ENCODE assay signal across 33 cellular contexts in genomic region chr12:13798162-13798561, GRCh38.
"Had no signal": no experiment of that assay in that cellular context is flagged by ENCODE, and none has a peak within 500 bp of the region (broad histone marks: within the 10 kb centered on the region; RNA-seq: fewer than 3 reads in every experiment).

No MANE protein-coding gene starts in this region.

- H3K4me1 Mint-ChIP-seq: activated CD8-positive, alpha-beta memory T cell treated with anti-CD3 and anti-CD28 coated beads, Interleukin-2, amount 10 ng/mL, durations not matched to agents 7 days and 5 days; activated naive CD4-positive, alpha-beta T cell treated with anti-CD3 and anti-CD28 coated beads, Interleukin-2, amount 50 U/mL, for 24 hours; activated naive CD8-positive, alpha-beta T cell treated with anti-CD3 and anti-CD28 coated beads for 36 hours; activated naive CD8-positive, alpha-beta T cell treated with anti-CD3 and anti-CD28 coated beads, Interleukin-2, amount 50 U/mL, for 24 hours had no signal

- H3K36me3 Mint-ChIP-seq: activated CD4-positive, alpha-beta memory T cell treated with anti-CD3 and anti-CD28 coated beads for 36 hours; activated CD8-positive, alpha-beta memory T cell treated with anti-CD3 and anti-CD28 coated beads, Interleukin-2, amount 10 ng/mL, durations not matched to agents 7 days and 5 days; activated naive CD4-positive, alpha-beta T cell treated with anti-CD3 and anti-CD28 coated beads, Interleukin-2, amount 50 U/mL, for 24 hours; activated naive CD8-positive, alpha-beta T cell treated with anti-CD3 and anti-CD28 coated beads for 36 hours had no signal

- H3K4me3 ChIP-seq: adrenal gland, ascending aorta, breast epithelium, cardiac muscle cell, colonic mucosa, esophagus muscularis mucosa, gastrocnemius medialis, heart left ventricle had no signal

- H3K27ac Mint-ChIP-seq: activated CD4-positive, alpha-beta memory T cell treated with anti-CD3 and anti-CD28 coated beads for 36 hours; activated CD8-positive, alpha-beta memory T cell treated with anti-CD3 and anti-CD28 coated beads, Interleukin-2, amount 10 ng/mL, durations not matched to agents 7 days and 5 days; activated CD8-positive, alpha-beta T cell treated with anti-CD3 and anti-CD28 coated beads, Interleukin-2, amount 10 ng/mL, durations not matched to agents 7 days and 5 days; activated naive CD4-positive, alpha-beta T cell treated with anti-CD3 and anti-CD28 coated beads for 36 hours; activated naive CD4-positive, alpha-beta T cell treated with anti-CD3 and anti-CD28 coated beads, Interleukin-2, amount 50 U/mL, for 24 hours; activated naive CD8-positive, alpha-beta T cell treated with anti-CD3 and anti-CD28 coated beads for 36 hours; activated naive CD8-positive, alpha-beta T cell treated with anti-CD3 and anti-CD28 coated beads, Interleukin-2, amount 50 U/mL, for 24 hours; activated T-helper 1 cell treated with anti-CD3 and anti-CD28 coated beads, Interleukin-12 subunit alpha, Interleukin-12 subunit beta, Interleukin-2, Interleukin-4 antibody, amounts not matched to agents 30 ng/mL and 10 ng/mL and 1 ng/mL, durations not matched to agents 14 hours and 24 hours and 36 hours; activated T-helper 2 cell treated with anti-CD3 and anti-CD28 coated beads, Interferon-gamma antibody, Interleukin-2, Interleukin-4, amounts not matched to agents 10 μg/mL and 5 μg/mL and 100 μg/mL, durations not matched to agents 14 hours and 24 hours and 36 hours; WTC11 had no signal

- H3K4me3 Mint-ChIP-seq: activated CD4-positive, alpha-beta memory T cell treated with anti-CD3 and anti-CD28 coated beads for 36 hours; activated CD8-positive, alpha-beta memory T cell treated with anti-CD3 and anti-CD28 coated beads, Interleukin-2, amount 10 ng/mL, durations not matched to agents 7 days and 5 days; activated CD8-positive, alpha-beta T cell treated with anti-CD3 and anti-CD28 coated beads, Interleukin-2, amount 10 ng/mL, durations not matched to agents 7 days and 5 days; activated naive CD4-positive, alpha-beta T cell treated with anti-CD3 and anti-CD28 coated beads for 36 hours; activated naive CD4-positive, alpha-beta T cell treated with anti-CD3 and anti-CD28 coated beads, Interleukin-2, amount 50 U/mL, for 24 hours; activated naive CD8-positive, alpha-beta T cell treated with anti-CD3 and anti-CD28 coated beads for 36 hours; activated naive CD8-positive, alpha-beta T cell treated with anti-CD3 and anti-CD28 coated beads, Interleukin-2, amount 50 U/mL, for 24 hours; activated T-helper 1 cell treated with anti-CD3 and anti-CD28 coated beads, Interleukin-12 subunit alpha, Interleukin-12 subunit beta, Interleukin-2, Interleukin-4 antibody, amounts not matched to agents 30 ng/mL and 10 ng/mL and 1 ng/mL, durations not matched to agents 14 hours and 24 hours and 36 hours; brain; WTC11 had no signal

- DNase-seq: activated CD4-positive, alpha-beta memory T cell treated with anti-CD3 and anti-CD28 coated beads for 36 hours; activated CD4-positive, alpha-beta T cell treated with anti-CD3 and anti-CD28 coated beads for 1 hour; activated CD4-positive, alpha-beta T cell treated with anti-CD3 and anti-CD28 coated beads for 48 hours; activated CD4-positive, alpha-beta T cell treated with anti-CD3 and anti-CD28 coated beads, Interleukin-2, amount 50 U/mL, for 1 hour; activated CD8-positive, alpha-beta memory T cell treated with anti-CD3 and anti-CD28 coated beads, Interleukin-2, amount 10 ng/mL, durations not matched to agents 7 days and 5 days; activated CD8-positive, alpha-beta memory T cell treated with anti-CD3 and anti-CD28 coated beads, Interleukin-2, amount 50 U/mL, for 4 hours; activated CD8-positive, alpha-beta T cell treated with anti-CD3 and anti-CD28 coated beads, Interleukin-2, amount 10 ng/mL, durations not matched to agents 7 days and 5 days; activated effector memory CD4-positive, alpha-beta T cell treated with anti-CD3 and anti-CD28 coated beads, Interleukin-2, amount 50 U/mL, for 16 hours; activated naive CD4-positive, alpha-beta T cell treated with anti-CD3 and anti-CD28 coated beads for 36 hours; activated naive CD8-positive, alpha-beta T cell treated with anti-CD3 and anti-CD28 coated beads for 36 hours; activated naive CD8-positive, alpha-beta T cell treated with anti-CD3 and anti-CD28 coated beads, Interleukin-2, amount 50 U/mL, for 24 hours; activated T-cell treated with anti-CD3 and anti-CD28 coated beads, Interleukin-2, amount 50 U/mL, for 1 hour; activated T-cell treated with anti-CD3 and anti-CD28 coated beads, Interleukin-2, amount 50 U/mL, for 48 hours; adrenal gland; central memory CD4-positive, alpha-beta T cell; cerebellar nuclear complex; colonic mucosa; effector memory CD4-positive, alpha-beta T cell; erythroblast; foreskin keratinocyte; gastrocnemius medialis; glutamatergic neuron; heart left ventricle; T-helper 2 cell had no signal

- ATAC-seq: activated CD8-positive, alpha-beta memory T cell treated with anti-CD3 and anti-CD28 coated beads, Interleukin-2, amount 10 ng/mL, durations not matched to agents 7 days and 5 days; activated CD8-positive, alpha-beta T cell treated with anti-CD3 and anti-CD28 coated beads, Interleukin-2, amount 10 ng/mL, durations not matched to agents 7 days and 5 days; activated naive CD8-positive, alpha-beta T cell treated with anti-CD3 and anti-CD28 coated beads, Interleukin-2, amount 50 U/mL, for 24 hours; foreskin keratinocyte; gastrocnemius medialis; heart left ventricle; WTC11 had no signal

- H3K9me3 Mint-ChIP-seq: activated naive CD8-positive, alpha-beta T cell treated with anti-CD3 and anti-CD28 coated beads for 36 hours; activated naive CD8-positive, alpha-beta T cell treated with anti-CD3 and anti-CD28 coated beads, Interleukin-2, amount 50 U/mL, for 24 hours had no signal

- H3K27me3 Mint-ChIP-seq: activated CD8-positive, alpha-beta memory T cell treated with anti-CD3 and anti-CD28 coated beads, Interleukin-2, amount 10 ng/mL, durations not matched to agents 7 days and 5 days; activated naive CD8-positive, alpha-beta T cell treated with anti-CD3 and anti-CD28 coated beads, Interleukin-2, amount 50 U/mL, for 24 hours had no signal
